In genomic region chr15:74611341-74611740, GRCh38 we compare ENCODE assay signal across 14 cellular contexts. TPM values are rescaled to one million over a fixed set of nuclear protein-coding genes. Genes with fewer than 3 reads are reported as not detected.
DNase-seq lines count a peak whose midpoint lies in the region; ATAC-seq and TF ChIP-seq lines count a peak whose summit lies in the region.
"Had no signal": no experiment of that assay in that cellular context is flagged by ENCODE, and none has a peak within 500 bp of the region (broad histone marks: within the 10 kb centered on the region; RNA-seq: fewer than 3 reads in every experiment).

No MANE protein-coding gene starts in this region.

- ATAC-seq in foreskin keratinocyte (no peak), HG03159 (IDR thresholded peaks at IDR 0.05; ENCODE audit: unreplicated experiment) (no peak)
- ATAC-seq: GM23338, K562 had no signal

- DNase-seq in mammary epithelial cell (peak; percentile 31), breast epithelium (ENCODE audit: low spot score in 2 of 2) (no peak), NCI-H2171 (lab: John Stamatoyannopoulos, UW) (peak; percentile 33), foreskin keratinocyte (no peak), testis (peak; percentile 51), hepatocyte (ENCODE audit: low spot score) (no peak), SJCRH30 (no peak)
- DNase-seq: CD4-positive, CD25-positive, alpha-beta regulatory T cell; GF-D8; H7 had no signal

- in situ Hi-C loops in mammary epithelial cell (cut with MboI; ENCODE audit: low sequenced_read_pairs in 2 of 2): no loop called here

- H3K4me3 ChIP-seq in mammary epithelial cell (replicated peaks in 1 of 3; ENCODE audit: insufficient read depth in 1 of 3, low read depth in 2 of 3, low read length in 3 of 3): no peak overlapping the region
- H3K4me3 ChIP-seq in breast epithelium: no peak overlapping the region
- H3K4me3 ChIP-seq in testis: no peak overlapping the region
- H3K4me3 ChIP-seq in hepatocyte: no peak overlapping the region
- no peak overlapping the region for H3K4me3 ChIP-seq in SJCRH30
- H3K4me3 ChIP-seq: GM23338, K562 had no signal

- H3K27me3 ChIP-seq in mammary epithelial cell (ENCODE audit: insufficient read depth, low read length): no peaks in the 10 kb centered on the region
- no peaks in the 10 kb centered on the region for H3K27me3 ChIP-seq in breast epithelium
- no peaks in the 10 kb centered on the region for H3K27me3 ChIP-seq in foreskin keratinocyte
- no peaks in the 10 kb centered on the region for H3K27me3 ChIP-seq in testis
- no peaks in the 10 kb centered on the region for H3K27me3 ChIP-seq in hepatocyte
- no peaks in the 10 kb centered on the region for H3K27me3 ChIP-seq in SJCRH30

- intact Hi-C loops in mammary epithelial cell (cut with micrococcal nuclease): no loop called here
- intact Hi-C loops in breast epithelium (cut with DNase I; ENCODE audit: low total_unique reads): loop anchor here (10.0 kb wide), 1 partner anchor 67 kb away; the partner anchor contains the start of gene ARID3B
- intact Hi-C loops in testis (cut with DNase I; ENCODE audit: low total_unique reads): loop anchor here (5.0 kb wide), 1 partner anchor 69 kb away; the partner anchor contains the start of gene ARID3B

- BruUV-seq in mammary epithelial cell (replicated peaks; lab: Mats Ljungman, UMichigan): no TSS peak

- H3K9me3 ChIP-seq in mammary epithelial cell (replicated peaks; ENCODE audit: insufficient read depth, low read length): no peaks in the 10 kb centered on the region
- H3K9me3 ChIP-seq in breast epithelium: no peaks in the 10 kb centered on the region
- no peaks in the 10 kb centered on the region for H3K9me3 ChIP-seq in testis
- no peaks in the 10 kb centered on the region for H3K9me3 ChIP-seq in hepatocyte (ENCODE audit: low read depth)
- no peaks in the 10 kb centered on the region for H3K9me3 ChIP-seq in SJCRH30 (replicated peaks)

- CTCF ChIA-PET in mammary epithelial cell (lab: Charles Lee; ENCODE audit: low non-redundant PET): no interaction called here

- H3K4me1 ChIP-seq in mammary epithelial cell (ENCODE audit: insufficient read depth, low read length) (peaks cover 16% of the 10 kb centered on the region), breast epithelium (no peaks in the 10 kb centered on the region), foreskin keratinocyte (no peaks in the 10 kb centered on the region), testis (peaks cover 22% of the 10 kb centered on the region), hepatocyte (ENCODE audit: insufficient read depth) (no peaks in the 10 kb centered on the region), SJCRH30 (peaks cover 5% of the 10 kb centered on the region; the same call in 1 of the 2 replicates)

- H3K27ac ChIP-seq in mammary epithelial cell (ENCODE audit: insufficient read depth, low read depth, low read length): no peak overlapping the region
- no peak overlapping the region for H3K27ac ChIP-seq in breast epithelium
- H3K27ac ChIP-seq in foreskin keratinocyte: no peak overlapping the region
- no peak overlapping the region for H3K27ac ChIP-seq in testis
- no peak overlapping the region for H3K27ac ChIP-seq in hepatocyte
- H3K27ac ChIP-seq in SJCRH30: no peak overlapping the region
- H3K27ac ChIP-seq: 22Rv1 had no signal

- TF ChIP-seq POLR2A in breast epithelium (IDR thresholded peaks at IDR 0.05) (no peak), testis (IDR thresholded peaks at IDR 0.05) (no peak)

- dilution Hi-C loops in mammary epithelial cell (cut with HindIII; ENCODE audit: low sequenced_read_pairs): no loop called here

- H4K20me1 ChIP-seq in mammary epithelial cell (ENCODE audit: insufficient read depth, low read length) (no peaks in the 10 kb centered on the region), hepatocyte (ENCODE audit: insufficient read depth, poor library complexity, severe bottlenecking) (no peaks in the 10 kb centered on the region)

- H3K9me2 ChIP-seq in hepatocyte (replicated peaks; ENCODE audit: insufficient read depth): no peaks in the 10 kb centered on the region

- no peak for TF ChIP-seq CTCF in mammary epithelial cell (conservative IDR thresholded peaks at IDR 0.05 in 1 of 2, IDR thresholded peaks at IDR 0.05 in 1 of 2; ENCODE audit: extremely low read depth in 1 of 2, insufficient read depth in 1 of 2, low read depth in 1 of 2, low read length in 2 of 2)
- TF ChIP-seq CTCF in breast epithelium (IDR thresholded peaks at IDR 0.05): no peak
- peak; percentile 27 for TF ChIP-seq CTCF in foreskin keratinocyte (conservative IDR thresholded peaks at IDR 0.05)
- TF ChIP-seq CTCF in testis (IDR thresholded peaks at IDR 0.05): no peak
- TF ChIP-seq CTCF in hepatocyte (IDR thresholded peaks at IDR 0.05; ENCODE audit: poor library complexity): no peak

- H3K79me2 ChIP-seq in mammary epithelial cell (ENCODE audit: insufficient read depth, low read length) (peaks cover 13% of the 10 kb centered on the region), hepatocyte (peaks cover 6% of the 10 kb centered on the region)

- H3K36me3 ChIP-seq in mammary epithelial cell (ENCODE audit: insufficient read depth, low read length) (no peaks in the 10 kb centered on the region), breast epithelium (no peaks in the 10 kb centered on the region), testis (ENCODE audit: low read depth, missing control alignments) (no peaks in the 10 kb centered on the region), hepatocyte (replicated peaks; ENCODE audit: insufficient read depth, low read depth) (no peaks in the 10 kb centered on the region), SJCRH30 (no peaks in the 10 kb centered on the region)

- no peak overlapping the region for H2AFZ ChIP-seq in mammary epithelial cell (ENCODE audit: low read depth, low read length)
- no peak overlapping the region for H2AFZ ChIP-seq in hepatocyte
- H2AFZ ChIP-seq: GM23338 had no signal

- H3K9ac ChIP-seq in mammary epithelial cell (ENCODE audit: insufficient read depth, low read length): no peak overlapping the region

- H3K4me2 ChIP-seq in mammary epithelial cell (ENCODE audit: insufficient read depth, low read depth, low read length) (no peak overlapping the region), hepatocyte (no peak overlapping the region)
- H3K4me2 ChIP-seq: GM23338 had no signal

- 24% methylated on average over 10 of the region's 11 CpGs for WGBS in mammary epithelial cell (ENCODE audit: low coverage, missing lambda C conversion rate)
- 72 to 78% methylated on average over 5 to 11 of the region's 11 CpGs for WGBS in testis, 2 donors
- WGBS in hepatocyte (ENCODE audit: low lambda C conversion rate, missing lambda C conversion rate): 95% methylated on average over 10 of the region's 11 CpGs

RNA-seq across cellular contexts. Expression of gene CLK3, which starts 4.3 kb away (rescaled TPM):
- 10 to 100 TPM; 52.7 to 58.7 TPM for total RNA-seq in mammary epithelial cell
- 66.0 TPM for polyA plus RNA-seq in mammary epithelial cell
- polyA minus RNA-seq in mammary epithelial cell: 155 TPM
- total RNA-seq in breast epithelium: 100 to 1,000 TPM in 2 of 3 donors, 10 to 100 TPM in 1; 99.2 to 110 (median 101) TPM
- 51.9 and 60.4 TPM in 2 replicates for total RNA-seq in foreskin keratinocyte
- polyA plus RNA-seq in foreskin keratinocyte: 41.7 and 48.1 TPM in 2 replicates
- total RNA-seq in testis: 100 to 1,000 TPM; 162 to 197 TPM
- 137 TPM for polyA plus RNA-seq in testis (ENCODE audit: insufficient read depth, low read depth, low replicate concordance)
- 71.3 and 94.6 TPM in 2 replicates for total RNA-seq in hepatocyte
- 69.0 and 91.7 TPM in 2 replicates for polyA plus RNA-seq in hepatocyte
- total RNA-seq in SJCRH30 (2014; rRNA removed; shearing (Covaris generic)): 42.3 and 44.4 TPM in 2 replicates

Comparison
In these comparisons a context has a peak if more than half of its experiments do, and no peak if none do; other contexts are left out.
1. DNase-seq: peak in mammary epithelial cell (single experiment), NCI-H2171 (single experiment) and testis (single experiment); none in breast epithelium (0 of 2), foreskin keratinocyte (0 of 2), hepatocyte (single experiment) and SJCRH30 (0 of 2).